Comparison of ENCODE assay signal across 21 cellular contexts in the genomic region with DNA sequence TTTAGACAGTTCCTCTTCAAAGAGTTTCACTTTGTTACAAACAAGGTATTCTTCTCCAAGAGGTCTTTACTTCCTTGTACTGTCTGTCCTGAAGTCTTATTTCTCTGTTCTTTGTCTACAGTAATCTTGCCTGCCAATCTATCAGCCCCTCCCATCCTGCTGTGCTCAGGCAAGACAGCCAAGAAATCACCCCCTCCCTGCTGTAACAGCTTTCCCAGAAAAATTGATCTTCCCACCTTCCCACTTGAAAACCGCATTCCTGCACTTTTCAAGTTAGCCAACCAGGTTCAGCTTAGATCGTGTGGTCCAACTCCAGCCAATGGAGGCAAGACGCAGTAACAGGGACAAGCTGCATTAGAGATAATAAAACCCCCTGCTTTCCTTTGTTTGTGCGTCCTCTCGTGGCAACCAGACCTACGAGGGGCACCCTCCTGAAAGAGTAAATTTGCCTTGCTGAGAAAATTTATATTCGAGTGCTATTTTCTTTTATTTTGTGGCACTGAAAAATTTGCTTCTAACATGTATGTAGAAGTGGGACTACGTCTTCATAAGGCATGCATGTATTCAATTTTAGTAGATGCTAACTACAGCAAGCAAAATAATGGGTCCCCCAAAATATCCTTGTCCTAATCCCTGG. TPM values are rescaled to one million over a fixed set of nuclear protein-coding genes. Genes with fewer than 3 reads are reported as not detected.
A peak's percentile ranks its signal among the peaks of the same experiment; 100 is the strongest.
DNase-seq lines count a peak whose midpoint lies in the region; ATAC-seq and TF ChIP-seq lines count a peak whose summit lies in the region.
"Had no signal": no experiment of that assay in that cellular context is flagged by ENCODE, and none has a peak within 500 bp of the region (broad histone marks: within the 10 kb centered on the region; RNA-seq: fewer than 3 reads in every experiment).

No MANE protein-coding gene starts in this region.

- no peak overlapping the region for H2AFZ ChIP-seq in hepatocyte
- H2AFZ ChIP-seq: PC-9 had no signal

- H3K27ac Mint-ChIP-seq in CD4-positive, alpha-beta T cell, result no peak overlapping the region

- no peak overlapping the region for H3K27ac ChIP-seq in CD4-positive, alpha-beta T cell (ENCODE audit: low read depth, low read length)
- peak overlapping the region; percentile 79 for H3K27ac ChIP-seq in hepatocyte
- H3K27ac ChIP-seq: 22Rv1, heart right ventricle, PC-9, SJSA1, suprapubic skin, uterus had no signal

- CTCF ChIA-PET in CD4-positive, alpha-beta T cell (lab: Charles Lee), result no interaction called here

- POLR2A ChIA-PET in CD4-positive, alpha-beta T cell (lab: Charles Lee), result no interaction called here

- H3K4me1 ChIP-seq in hepatocyte (ENCODE audit: insufficient read depth), result peaks cover 13% of the 10 kb centered on the region

- WGBS in hepatocyte (ENCODE audit: low lambda C conversion rate, missing lambda C conversion rate), result 59% methylated on average over 8 of the region's 8 CpGs

- H3K27me3 ChIP-seq in CD4-positive, alpha-beta T cell (ENCODE audit: control insufficient read depth, insufficient read depth, low read length), result no peaks in the 10 kb centered on the region
- no peaks in the 10 kb centered on the region for H3K27me3 ChIP-seq in hepatocyte
- H3K27me3 ChIP-seq: heart right ventricle, SJSA1, suprapubic skin, uterus had no signal

- no peaks in the 10 kb centered on the region for H4K20me1 ChIP-seq in hepatocyte (ENCODE audit: insufficient read depth, poor library complexity, severe bottlenecking)

- no peak for ATAC-seq in CD4-positive, alpha-beta T cell (ENCODE audit: poor library complexity)
- no peak for ATAC-seq in GM18868 (IDR thresholded peaks at IDR 0.05; ENCODE audit: unreplicated experiment)
- ATAC-seq: heart right ventricle, sciatic nerve had no signal

- no peak overlapping the region for H3K4me2 ChIP-seq in hepatocyte
- H3K4me2 ChIP-seq: PC-9 had no signal

- peaks cover 12% of the 10 kb centered on the region for H3K79me2 ChIP-seq in hepatocyte

- DNase-seq in DMS 273 (lab: John Stamatoyannopoulos, UW; ENCODE audit: unreplicated experiment) (peak; percentile 18), DMS 273 treated with DMSO at 0.1 percent for 48 hours (lab: John Stamatoyannopoulos, UW) (no peak), OCI-M1 (lab: John Stamatoyannopoulos, UW) (peak; percentile 7), hepatocyte (ENCODE audit: low spot score) (peak; percentile 8), NCI-H1092 treated with DMSO at 0.1 percent for 48 hours (lab: John Stamatoyannopoulos, UW) (no peak)
- DNase-seq in CD4-positive, alpha-beta T cell, result no peak
- DNase-seq in stimulated activated CD4-positive, alpha-beta T cell treated with anti-CD3 and anti-CD28 coated beads, Interleukin-4, amount 100 ng/mL, for 24 hours, result no peak
- DNase-seq: activated T-cell treated with anti-CD3 and anti-CD28 coated beads, Interleukin-2, amount 50 U/mL, for 48 hours; cortex of kidney; EL; heart right ventricle; NCI-H1417; NCI-H2171 treated with DMSO at 0.1 percent for 48 hours; NCI-H748 treated with DMSO at 0.1 percent for 48 hours; PC-9; uterus had no signal

- no peak overlapping the region for H3K4me3 ChIP-seq in hepatocyte
- H3K4me3 ChIP-seq: heart right ventricle, PC-9, SJSA1, suprapubic skin, uterus had no signal

- peaks cover 9% of the 10 kb centered on the region for H3K9me3 ChIP-seq in CD4-positive, alpha-beta T cell (ENCODE audit: control insufficient read depth, low read length)
- no peaks in the 10 kb centered on the region for H3K9me3 ChIP-seq in hepatocyte (ENCODE audit: low read depth)
- H3K9me3 ChIP-seq: SJSA1, suprapubic skin, uterus had no signal

- H3K27me3 Mint-ChIP-seq in CD4-positive, alpha-beta T cell, result no peaks in the 10 kb centered on the region

- peak overlapping the region; percentile 46 for H3K4me3 Mint-ChIP-seq in CD4-positive, alpha-beta T cell

- no peaks in the 10 kb centered on the region for H3K36me3 ChIP-seq in hepatocyte (replicated peaks; ENCODE audit: insufficient read depth, low read depth)
- H3K36me3 ChIP-seq: heart right ventricle, SJSA1, suprapubic skin, uterus had no signal

- H3K36me3 Mint-ChIP-seq in CD4-positive, alpha-beta T cell (ENCODE audit: low read depth), result peaks cover 14% of the 10 kb centered on the region

- H3K4me1 Mint-ChIP-seq in CD4-positive, alpha-beta T cell (ENCODE audit: low read depth), result peaks cover 25% of the 10 kb centered on the region

- no peak for TF ChIP-seq CTCF in CD4-positive, alpha-beta T cell (IDR thresholded peaks at IDR 0.05)
- TF ChIP-seq CTCF in hepatocyte (IDR thresholded peaks at IDR 0.05; ENCODE audit: poor library complexity), result no peak

- H3K9me3 Mint-ChIP-seq in CD4-positive, alpha-beta T cell, result peaks cover 3% of the 10 kb centered on the region

- no peaks in the 10 kb centered on the region for H3K9me2 ChIP-seq in hepatocyte (replicated peaks; ENCODE audit: insufficient read depth)

- intact Hi-C loops in CD4-positive, alpha-beta T cell (cut with DNase I, micrococcal nuclease), result loop anchor here (2.0 to 5.0 kb wide), 3 partner anchors 136 to 552 kb away; no protein-coding TSS in a partner anchor

RNA-seq across cellular contexts. Expression of a gene that starts 46.5 kb away (rescaled TPM):
- under 1 TPM in 1 of 2 experiments, not detected in 1; 0.08 TPM for total RNA-seq in CD4-positive, alpha-beta T cell
- 0.28 and 1.00 TPM in 2 replicates for total RNA-seq in hepatocyte
- polyA plus RNA-seq in hepatocyte, result 0.26 TPM in 1 of 2 replicates, not detected in the other

RNA-seq across cellular contexts. Expression of a gene that starts 47.5 kb away (rescaled TPM):
- total RNA-seq in CD4-positive, alpha-beta T cell, result 10 to 100 TPM; 13.3 to 18.9 TPM
- total RNA-seq in hepatocyte, result 19.5 and 29.5 TPM in 2 replicates
- 24.4 and 31.9 TPM in 2 replicates for polyA plus RNA-seq in hepatocyte

Comparison
In these comparisons a context has a peak if more than half of its experiments do, and no peak if none do; other contexts are left out.
1. DNase-seq: peak in DMS 273 (single experiment), OCI-M1 (single experiment) and hepatocyte (single experiment); none in DMS 273 treated with DMSO at 0.1 percent for 48 hours (single experiment), CD4-positive, alpha-beta T cell (0 of 10), stimulated activated CD4-positive, alpha-beta T cell treated with anti-CD3 and anti-CD28 coated beads, Interleukin-4, amount 100 ng/mL, for 24 hours (single experiment) and NCI-H1092 treated with DMSO at 0.1 percent for 48 hours (single experiment).